In the genomic region with DNA sequence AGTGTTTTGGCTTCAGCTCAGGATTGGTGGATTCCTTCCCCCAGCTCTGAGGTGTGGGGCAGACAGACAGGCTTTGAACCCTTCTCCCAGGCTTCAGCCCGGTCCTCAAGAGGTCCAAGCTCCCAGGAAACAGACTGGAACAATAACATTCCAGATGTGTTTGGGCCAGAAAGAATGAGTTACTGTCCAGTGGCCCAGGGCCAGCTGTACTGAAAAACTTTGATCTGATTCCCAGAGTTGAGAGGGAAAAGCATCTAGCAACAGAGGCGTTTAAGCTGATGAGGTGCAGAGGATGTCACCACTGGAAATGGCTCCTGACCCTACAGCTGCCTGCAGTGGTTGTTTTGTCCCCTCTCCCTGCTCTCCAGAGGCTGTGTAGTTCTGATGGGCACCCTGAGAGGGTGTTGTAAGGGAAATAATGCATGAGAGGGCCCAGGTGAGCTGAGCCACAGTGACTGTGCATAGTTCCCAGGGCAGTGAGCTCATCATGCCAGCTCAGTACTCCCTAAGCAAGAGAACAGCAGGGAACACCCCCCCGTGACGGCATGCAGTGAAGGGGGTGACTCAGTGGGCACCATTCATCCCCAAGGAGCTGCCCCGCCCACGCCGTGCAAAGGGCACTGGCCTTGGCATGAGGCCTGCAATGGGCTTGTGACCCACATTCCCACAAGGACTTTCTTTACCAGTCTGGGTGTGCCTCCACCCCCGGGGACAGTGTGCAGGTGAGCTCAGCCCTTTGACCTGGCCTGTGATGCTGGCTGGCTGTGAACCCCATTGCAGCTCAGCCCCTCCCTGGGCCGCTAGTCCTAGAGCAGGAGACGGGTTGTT, we compare ENCODE assay signal across 9 cellular contexts. TPM values are rescaled to one million over a fixed set of nuclear protein-coding genes. Genes with fewer than 3 reads are reported as not detected.
DNase-seq lines count a peak whose midpoint lies in the region; ATAC-seq and TF ChIP-seq lines count a peak whose summit lies in the region.
"Had no signal": no experiment of that assay in that cellular context is flagged by ENCODE, and none has a peak within 500 bp of the region (broad histone marks: within the 10 kb centered on the region; RNA-seq: fewer than 3 reads in every experiment).

No MANE protein-coding gene starts in this region.

- peak overlapping the region in 1 of 2 donors; percentile 64 for H3K27ac Mint-ChIP-seq in natural killer cell treated with Interleukin-12 subunit alpha and Interleukin-12 subunit beta and Interleukin-15 and Interleukin-18, amount 100 ng/mL, for 72 hours

- H3K79me2 ChIP-seq in PC-9 (ENCODE audit: low read depth): no peaks in the 10 kb centered on the region; the same call in 1 of the 2 replicates

- POLR2A ChIA-PET in PC-9 (lab: Charles Lee; ENCODE audit: unreplicated experiment): interaction anchor here (0.5 to 2.7 kb wide), 10 partner anchors 8 to 924 kb away, joined by 3 to 42 read pairs (median 4); partner anchors contain the start of genes GPATCH3 and STX12

- H3K27ac ChIP-seq in PC-9: peak overlapping the region; percentile 100

- TF ChIP-seq CTCF in AG09319 (IDR thresholded peaks at IDR 0.05; ENCODE audit: low read depth, low read length) (no peak), PC-9 (conservative IDR thresholded peaks at IDR 0.05) (0 out of 2 replicates have a peak, but pooled peaks have one; percentile 17), omental fat pad (IDR thresholded peaks at IDR 0.05) (no peak)

- H3K4me1 ChIP-seq in PC-9 (replicated peaks; ENCODE audit: insufficient read depth): peaks cover 51% of the 10 kb centered on the region

- no peaks in the 10 kb centered on the region for H3K9me2 ChIP-seq in PC-9 (ENCODE audit: insufficient read depth)

- peak overlapping the region; percentile 0; the same call in 1 of the 2 replicates for H3K4me3 ChIP-seq in PC-9

- intact Hi-C loops in PC-9 (cut with micrococcal nuclease; ENCODE audit: unreplicated experiment): loop anchor here (1.0 to 5.0 kb wide), 5 partner anchors 14 to 48 kb away; partner anchors contain the start of gene SFN

- ATAC-seq in esophagus mucosa (peak; percentile 92), omental fat pad (ENCODE audit: low FRiP score) (peak; percentile 90), HG02981 (IDR thresholded peaks at IDR 0.05; ENCODE audit: unreplicated experiment) (no peak)
- ATAC-seq in natural killer cell treated with Interleukin-12 subunit alpha and Interleukin-12 subunit beta and Interleukin-15 and Interleukin-18, amount 100 ng/mL, for 72 hours: no peak

- no peaks in the 10 kb centered on the region for H3K9me3 Mint-ChIP-seq in natural killer cell treated with Interleukin-12 subunit alpha and Interleukin-12 subunit beta and Interleukin-15 and Interleukin-18, amount 100 ng/mL, for 72 hours

- peak overlapping the region; percentile 63 for H3K4me2 ChIP-seq in PC-9

- H3F3A ChIP-seq in PC-9 (ENCODE audit: insufficient read depth, low read depth): peaks cover 57% of the 10 kb centered on the region

- H3K27me3 Mint-ChIP-seq in natural killer cell treated with Interleukin-12 subunit alpha and Interleukin-12 subunit beta and Interleukin-15 and Interleukin-18, amount 100 ng/mL, for 72 hours: no peaks in the 10 kb centered on the region

- H3K36me3 ChIP-seq in PC-9 (ENCODE audit: low read depth): 0 out of 2 replicates have a peak, but pooled peaks cover 4% of the 10 kb centered on the region

- no peak overlapping the region for H2AFZ ChIP-seq in PC-9

- H3K4me3 Mint-ChIP-seq in natural killer cell treated with Interleukin-12 subunit alpha and Interleukin-12 subunit beta and Interleukin-15 and Interleukin-18, amount 100 ng/mL, for 72 hours: no peak overlapping the region

- CTCF ChIA-PET in PC-9 (lab: Charles Lee): interaction anchor here (0.6 to 3.5 kb wide), 9 partner anchors 11 to 263 kb away, joined by 3 to 18 read pairs (median 5); no protein-coding TSS in a partner anchor

- peaks cover 18% of the 10 kb centered on the region for H3K36me3 Mint-ChIP-seq in natural killer cell treated with Interleukin-12 subunit alpha and Interleukin-12 subunit beta and Interleukin-15 and Interleukin-18, amount 100 ng/mL, for 72 hours

- H3K27me3 ChIP-seq in PC-9 (ENCODE audit: insufficient read depth, low read depth): no peaks in the 10 kb centered on the region

- BruUV-seq in PC-9 (replicated peaks; lab: Mats Ljungman, UMichigan): no TSS peak

- no peaks in the 10 kb centered on the region for H4K20me1 ChIP-seq in PC-9 (ENCODE audit: insufficient read depth)

- peak; percentile 41 for DNase-seq in AG09319 (ENCODE audit: extremely low read depth, low read depth)
- DNase-seq in PC-9: peak; percentile 97 to 98
- peak; percentile 49 for DNase-seq in omental fat pad (ENCODE audit: low spot score)
- DNase-seq in stimulated activated naive CD4-positive, alpha-beta T cell treated with Interleukin-2 at 50 U/mL for 16 hours (lab: John Stamatoyannopoulos, UW): no peak
- no peak for DNase-seq in natural killer cell treated with Interleukin-12 subunit alpha and Interleukin-12 subunit beta and Interleukin-15 and Interleukin-18, amount 100 ng/mL, for 72 hours (ENCODE audit: low spot score)
- DNase-seq in NCI-H526 treated with DMSO at 0.1 percent for 48 hours (lab: John Stamatoyannopoulos, UW): no peak
- DNase-seq: SHP77 treated with DMSO at 0.1 percent for 48 hours had no signal

- H3K4me1 Mint-ChIP-seq in natural killer cell treated with Interleukin-12 subunit alpha and Interleukin-12 subunit beta and Interleukin-15 and Interleukin-18, amount 100 ng/mL, for 72 hours (ENCODE audit: low read depth in 2 of 2): peaks cover 5 to 7% of the 10 kb centered on the region in 2 donors

- no peaks in the 10 kb centered on the region for H3K9me3 ChIP-seq in PC-9 (ENCODE audit: insufficient read depth, low read depth)

RNA-seq across cellular contexts. Expression of gene SFN, which starts 13.8 kb away (rescaled TPM):
- total RNA-seq in PC-9 (2021) (326 and 355 TPM in 2 replicates), esophagus mucosa (2,315 TPM), omental fat pad (1 to 10 TPM in 2 of 4 donors, under 1 TPM in 1, not detected in 1; 0.38 to 4.9 (median 1.9) TPM)
- total RNA-seq in natural killer cell treated with Interleukin-12 subunit alpha and Interleukin-12 subunit beta and Interleukin-15 and Interleukin-18, amount 100 ng/mL, for 72 hours: under 1 TPM; 0.50 to 0.56 TPM

RNA-seq across cellular contexts. Expression of gene ZDHHC18, which starts 22.7 kb away (rescaled TPM):
- 27.2 and 36.1 TPM in 2 replicates for total RNA-seq in PC-9 (2021)
- total RNA-seq in esophagus mucosa: 19.2 TPM
- 10 to 100 TPM; 27.4 to 81.1 (median 33.5) TPM for total RNA-seq in omental fat pad
- total RNA-seq in natural killer cell treated with Interleukin-12 subunit alpha and Interleukin-12 subunit beta and Interleukin-15 and Interleukin-18, amount 100 ng/mL, for 72 hours: 100 to 1,000 TPM in 1 of 2 donors, 10 to 100 TPM in 1; 87.2 to 106 TPM

RNA-seq across cellular contexts. Expression of gene GPN2, which starts 40.9 kb away (rescaled TPM):
- total RNA-seq in PC-9 (2021): 23.8 and 30.6 TPM in 2 replicates
- total RNA-seq in esophagus mucosa: 20.0 TPM
- total RNA-seq in omental fat pad: 10 to 100 TPM in 3 of 4 donors, 1 to 10 TPM in 1; 9.4 to 18.0 (median 11.0) TPM
- total RNA-seq in natural killer cell treated with Interleukin-12 subunit alpha and Interleukin-12 subunit beta and Interleukin-15 and Interleukin-18, amount 100 ng/mL, for 72 hours: 10 to 100 TPM; 52.6 to 58.0 TPM

RNA-seq across cellular contexts. Expression of gene GPATCH3, which starts 51.1 kb away (rescaled TPM):
- 13.1 and 16.7 TPM in 2 replicates for total RNA-seq in PC-9 (2021)
- 10.4 TPM for total RNA-seq in esophagus mucosa
- total RNA-seq in omental fat pad: 10 to 100 TPM in 2 of 4 donors, 1 to 10 TPM in 2; 5.4 to 13.6 (median 10.6) TPM
- 10 to 100 TPM; 19.6 to 21.2 TPM for total RNA-seq in natural killer cell treated with Interleukin-12 subunit alpha and Interleukin-12 subunit beta and Interleukin-15 and Interleukin-18, amount 100 ng/mL, for 72 hours

Comparison
In these comparisons a context has a peak if more than half of its experiments do, and no peak if none do; other contexts are left out.
1. DNase-seq: peak in AG09319 (single experiment), PC-9 (2 of 2) and omental fat pad (single experiment); none in stimulated activated naive CD4-positive, alpha-beta T cell treated with Interleukin-2 at 50 U/mL for 16 hours (single experiment), natural killer cell treated with Interleukin-12 subunit alpha and Interleukin-12 subunit beta and Interleukin-15 and Interleukin-18, amount 100 ng/mL, for 72 hours (single experiment) and NCI-H526 treated with DMSO at 0.1 percent for 48 hours (single experiment).
2. ATAC-seq: peak in esophagus mucosa (single experiment) and omental fat pad (single experiment); none in HG02981 (single experiment) and natural killer cell treated with Interleukin-12 subunit alpha and Interleukin-12 subunit beta and Interleukin-15 and Interleukin-18, amount 100 ng/mL, for 72 hours (0 of 2).
3. RNA of gene SFN, which starts 13.8 kb away (total RNA-seq): 2,315 TPM in esophagus mucosa (single experiment) and 326 to 355 TPM in PC-9; 0.38 to 4.9 TPM in omental fat pad and 0.50 to 0.56 TPM in natural killer cell treated with Interleukin-12 subunit alpha and Interleukin-12 subunit beta and Interleukin-15 and Interleukin-18, amount 100 ng/mL, for 72 hours; every median in the first group is over 10 times any median in the second.